Comparison of ENCODE assay signal across 24 cellular contexts in the genomic region with DNA sequence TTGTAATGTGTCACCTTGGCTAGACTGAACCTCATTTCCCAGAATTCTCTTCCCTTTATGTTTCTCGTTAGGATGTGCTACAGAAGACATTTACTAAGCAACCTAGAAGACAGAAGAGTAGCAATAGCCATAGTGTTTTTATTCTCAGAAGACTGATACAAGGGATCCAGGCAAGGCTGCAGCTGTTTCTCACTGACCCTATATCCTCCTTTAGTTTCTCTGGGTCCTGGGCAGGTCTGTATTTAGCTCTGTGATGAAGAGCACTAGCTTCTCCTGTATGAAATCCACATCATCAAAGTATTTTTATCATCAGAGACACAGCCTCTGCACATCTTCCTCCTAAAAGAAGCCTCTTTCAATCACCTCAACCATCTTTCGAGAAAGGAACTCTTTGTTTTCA.
A peak's percentile ranks its signal among the peaks of the same experiment; 100 is the strongest.
DNase-seq lines count a peak whose midpoint lies in the region; ATAC-seq, FAIRE-seq and TF ChIP-seq lines count a peak whose summit lies in the region.
"Had no signal": no experiment of that assay in that cellular context is flagged by ENCODE, and none has a peak within 500 bp of the region (broad histone marks: within the 10 kb centered on the region; RNA-seq: fewer than 3 reads in every experiment).

No MANE protein-coding gene starts in this region.

- TF ChIP-seq POLR2A in endothelial cell of umbilical vein (IDR thresholded peaks at IDR 0.05; ENCODE audit: low read depth, low read length) = no peak

- H3K9ac ChIP-seq in endothelial cell of umbilical vein (replicated peaks; ENCODE audit: extremely low read depth, insufficient read depth, low read length) = no peak overlapping the region

- H3K4me1 ChIP-seq in endothelial cell of umbilical vein (ENCODE audit: control insufficient read depth, extremely low read depth, insufficient read depth, low read length) (peaks cover 51% of the 10 kb centered on the region), upper lobe of right lung (no peaks in the 10 kb centered on the region)
- H3K4me1 ChIP-seq: HAP-1, SJSA1 had no signal

- intact Hi-C loops in endothelial cell of umbilical vein (cut with micrococcal nuclease) = loop anchor here (1.0 to 2.0 kb wide), 4 partner anchors 22 to 99 kb away; partner anchors contain the start of genes ITPR1 and SUMF1
- intact Hi-C loops in upper lobe of right lung (cut with DNase I) = no loop called here

- H3K9me3 Mint-ChIP-seq in stimulated activated naive CD8-positive, alpha-beta T cell treated with anti-CD3 and anti-CD28 coated beads, Interleukin-15, Interleukin-2, amounts not matched to agents 100 ng/mL and 50 ng/mL, for 24 hours = peaks cover 5% of the 10 kb centered on the region
- H3K9me3 Mint-ChIP-seq in activated CD8-positive, alpha-beta T cell treated with anti-CD3 and anti-CD28 coated beads, Interleukin-2, amount 10 ng/mL, durations not matched to agents 7 days and 5 days (ENCODE audit: insufficient read depth) = peaks cover 20% of the 10 kb centered on the region

- FAIRE-seq in endothelial cell of umbilical vein (lab: Jason Lieb, UNC) = no peak
- FAIRE-seq: bronchial epithelial cell, colon, small intestine had no signal

- POLR2A ChIA-PET in activated CD8-positive, alpha-beta T cell treated with anti-CD3 and anti-CD28 coated beads, Interleukin-2, amount 10 ng/mL, durations not matched to agents 7 days and 5 days (lab: Charles Lee) = interaction anchor here (1.6 to 2.4 kb wide), 2 partner anchors 73 to 99 kb away, joined by 5 to 9 read pairs; partner anchors contain the start of genes ITPR1 and SUMF1
- POLR2A ChIA-PET in endothelial cell of umbilical vein (lab: Charles Lee) = no interaction called here

- ATAC-seq in stimulated activated naive CD8-positive, alpha-beta T cell treated with anti-CD3 and anti-CD28 coated beads, Interleukin-15, Interleukin-2, amounts not matched to agents 100 U/mL and 50 U/mL, for 24 hours = no peak
- ATAC-seq in activated CD8-positive, alpha-beta T cell treated with anti-CD3 and anti-CD28 coated beads, Interleukin-2, amount 10 ng/mL, durations not matched to agents 7 days and 5 days = peak; percentile 22
- ATAC-seq in HG03432 (IDR thresholded peaks at IDR 0.05; ENCODE audit: unreplicated experiment) = no peak
- ATAC-seq in upper lobe of right lung = no peak

- CTCF ChIA-PET in activated CD8-positive, alpha-beta T cell treated with anti-CD3 and anti-CD28 coated beads, Interleukin-2, amount 10 ng/mL, durations not matched to agents 7 days and 5 days (lab: Charles Lee) = interaction anchor here (1.2 to 1.8 kb wide), 5 partner anchors 10 to 239 kb away, joined by 3 to 6 read pairs (median 5); no protein-coding TSS in a partner anchor
- CTCF ChIA-PET in endothelial cell of umbilical vein (lab: Charles Lee) = interaction anchor here (0.9 to 2.0 kb wide), 3 partner anchors 17 to 44 kb away, joined by 3 to 6 read pairs (median 5); no protein-coding TSS in a partner anchor

- BruUV-seq in endothelial cell of umbilical vein (replicated peaks; lab: Mats Ljungman, UMichigan) = TSS peak; percentile 97

- no peak overlapping the region for H2AFZ ChIP-seq in endothelial cell of umbilical vein (ENCODE audit: low read depth, low read length)

- peaks cover 53% of the 10 kb centered on the region for H3K36me3 Mint-ChIP-seq in stimulated activated naive CD8-positive, alpha-beta T cell treated with anti-CD3 and anti-CD28 coated beads, Interleukin-15, Interleukin-2, amounts not matched to agents 100 ng/mL and 50 ng/mL, for 24 hours (ENCODE audit: low read depth)
- peaks cover 58% of the 10 kb centered on the region for H3K36me3 Mint-ChIP-seq in activated CD8-positive, alpha-beta T cell treated with anti-CD3 and anti-CD28 coated beads, Interleukin-2, amount 10 ng/mL, durations not matched to agents 7 days and 5 days (ENCODE audit: low read depth)

- dilution Hi-C loops in endothelial cell of umbilical vein (cut with MboI; ENCODE audit: extremely low pct_ligation_motif_present, low sequenced_read_pairs) = no loop called here

- no peak for DNase-seq in stimulated activated naive CD8-positive, alpha-beta T cell treated with anti-CD3 and anti-CD28 coated beads, Interleukin-15, Interleukin-2, amounts not matched to agents 100 U/mL and 50 U/mL, for 24 hours
- no peak for DNase-seq in activated CD8-positive, alpha-beta T cell treated with anti-CD3 and anti-CD28 coated beads, Interleukin-2, amount 10 ng/mL, durations not matched to agents 7 days and 5 days
- peak; percentile 9 for DNase-seq in endothelial cell of umbilical vein (ENCODE audit: low read depth, low spot score)
- DNase-seq in NCI-H82 (lab: John Stamatoyannopoulos, UW) = no peak
- DNase-seq in upper lobe of right lung = no peak
- DNase-seq: amygdala; effector CD8-positive, alpha-beta T cell; erythroblast; kidney; NCI-H1105; NCI-H1930; NCI-H69; RPMI8226; trophoblast cell had no signal

- H3K9me3 ChIP-seq in endothelial cell of umbilical vein (replicated peaks; ENCODE audit: control insufficient read depth, insufficient read depth, low read length) (no peaks in the 10 kb centered on the region), upper lobe of right lung (no peaks in the 10 kb centered on the region)
- H3K9me3 ChIP-seq: HAP-1, SJSA1 had no signal

- H3K9me1 ChIP-seq in endothelial cell of umbilical vein (replicated peaks; ENCODE audit: control insufficient read depth, extremely low read depth, insufficient read depth, low read length) = no peaks in the 10 kb centered on the region

- H3K36me3 ChIP-seq in endothelial cell of umbilical vein (ENCODE audit: control insufficient read depth in 2 of 2, extremely low read depth in 1 of 2, insufficient read depth in 2 of 2, low read length in 2 of 2) (no peaks in the 10 kb centered on the region), upper lobe of right lung (no peaks in the 10 kb centered on the region)
- H3K36me3 ChIP-seq: HAP-1, SJSA1 had no signal

- TF ChIP-seq CTCF in endothelial cell of umbilical vein (IDR thresholded peaks at IDR 0.05; ENCODE audit: extremely low read depth in 1 of 2, insufficient read depth in 1 of 2, low read depth in 1 of 2, low read length in 2 of 2) (no peak), upper lobe of right lung (IDR thresholded peaks at IDR 0.05) (no peak)

- H3K4me3 ChIP-seq in endothelial cell of umbilical vein (replicated peaks in 1 of 3; ENCODE audit: insufficient read depth in 1 of 3, low read depth in 1 of 3, low read length in 3 of 3) = no peak overlapping the region
- H3K4me3 ChIP-seq in upper lobe of right lung = no peak overlapping the region
- H3K4me3 ChIP-seq: HAP-1, SJSA1 had no signal

- H3K4me2 ChIP-seq in endothelial cell of umbilical vein (ENCODE audit: insufficient read depth, low read length) = peak overlapping the region; percentile 71

- peaks cover 50% of the 10 kb centered on the region for H3K4me1 Mint-ChIP-seq in stimulated activated naive CD8-positive, alpha-beta T cell treated with anti-CD3 and anti-CD28 coated beads, Interleukin-15, Interleukin-2, amounts not matched to agents 100 ng/mL and 50 ng/mL, for 24 hours (ENCODE audit: low read depth)
- peaks cover 42% of the 10 kb centered on the region for H3K4me1 Mint-ChIP-seq in activated CD8-positive, alpha-beta T cell treated with anti-CD3 and anti-CD28 coated beads, Interleukin-2, amount 10 ng/mL, durations not matched to agents 7 days and 5 days (ENCODE audit: low read depth)
- H3K4me1 Mint-ChIP-seq: mesothelial cell of epicardium had no signal

- H4K20me1 ChIP-seq in endothelial cell of umbilical vein (replicated peaks; ENCODE audit: control insufficient read depth, extremely low read depth, insufficient read depth, low read length) = no peaks in the 10 kb centered on the region

- no peaks in the 10 kb centered on the region for H3K79me2 ChIP-seq in endothelial cell of umbilical vein (ENCODE audit: control insufficient read depth, insufficient read depth, low read length)

- no peaks in the 10 kb centered on the region for H3K27me3 Mint-ChIP-seq in stimulated activated naive CD8-positive, alpha-beta T cell treated with anti-CD3 and anti-CD28 coated beads, Interleukin-15, Interleukin-2, amounts not matched to agents 100 ng/mL and 50 ng/mL, for 24 hours
- H3K27me3 Mint-ChIP-seq in activated CD8-positive, alpha-beta T cell treated with anti-CD3 and anti-CD28 coated beads, Interleukin-2, amount 10 ng/mL, durations not matched to agents 7 days and 5 days (ENCODE audit: low read depth) = no peaks in the 10 kb centered on the region
- H3K27me3 Mint-ChIP-seq: naive thymus-derived CD4-positive, alpha-beta T cell had no signal

- peak overlapping the region; percentile 17 for H3K4me3 Mint-ChIP-seq in stimulated activated naive CD8-positive, alpha-beta T cell treated with anti-CD3 and anti-CD28 coated beads, Interleukin-15, Interleukin-2, amounts not matched to agents 100 ng/mL and 50 ng/mL, for 24 hours
- peak overlapping the region; percentile 10 for H3K4me3 Mint-ChIP-seq in activated CD8-positive, alpha-beta T cell treated with anti-CD3 and anti-CD28 coated beads, Interleukin-2, amount 10 ng/mL, durations not matched to agents 7 days and 5 days
- H3K4me3 Mint-ChIP-seq: mesothelial cell of epicardium had no signal

- H3K27ac ChIP-seq in endothelial cell of umbilical vein (ENCODE audit: insufficient read depth, low read depth, low read length) (peak overlapping the region; percentile 81), upper lobe of right lung (no peak overlapping the region)
- H3K27ac ChIP-seq: C4-2B, SJSA1 had no signal

- H3K27me3 ChIP-seq in endothelial cell of umbilical vein (ENCODE audit: control insufficient read depth in 2 of 2, insufficient read depth in 2 of 2, low read length in 2 of 2) (no peaks in the 10 kb centered on the region), upper lobe of right lung (no peaks in the 10 kb centered on the region)
- H3K27me3 ChIP-seq: SJSA1 had no signal

- peak overlapping the region; percentile 91 for H3K27ac Mint-ChIP-seq in stimulated activated naive CD8-positive, alpha-beta T cell treated with anti-CD3 and anti-CD28 coated beads, Interleukin-15, Interleukin-2, amounts not matched to agents 100 ng/mL and 50 ng/mL, for 24 hours
- peak overlapping the region; percentile 93 for H3K27ac Mint-ChIP-seq in activated CD8-positive, alpha-beta T cell treated with anti-CD3 and anti-CD28 coated beads, Interleukin-2, amount 10 ng/mL, durations not matched to agents 7 days and 5 days
- H3K27ac Mint-ChIP-seq: mesothelial cell of epicardium had no signal

TF ChIP-seq in endothelial cell of umbilical vein, 7 proteins besides CTCF, POLR2A, EP300 and RAD21 (continues in another document):
- TF ChIP-seq, protein P1, sequence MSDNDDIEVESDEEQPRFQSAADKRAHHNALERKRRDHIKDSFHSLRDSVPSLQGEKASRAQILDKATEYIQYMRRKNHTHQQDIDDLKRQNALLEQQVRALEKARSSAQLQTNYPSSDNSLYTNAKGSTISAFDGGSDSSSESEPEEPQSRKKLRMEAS (IDR thresholded peaks at IDR 0.05; ENCODE audit: insufficient read depth, insufficient read length) = no peak
- TF ChIP-seq JUN (IDR thresholded peaks at IDR 0.05; ENCODE audit: borderline replicate concordance, insufficient read depth, insufficient read length, low read depth) (no peak), POLR2AphosphoS5 (IDR thresholded peaks at IDR 0.05; ENCODE audit: insufficient read depth, low read depth, low read length) (no peak), GATA2 (IDR thresholded peaks at IDR 0.05; ENCODE audit: insufficient read depth, insufficient read length, low read depth, low read length) (no peak), MYC (IDR thresholded peaks at IDR 0.05; ENCODE audit: low read depth, low read length) (no peak)
